In the genomic region with DNA sequence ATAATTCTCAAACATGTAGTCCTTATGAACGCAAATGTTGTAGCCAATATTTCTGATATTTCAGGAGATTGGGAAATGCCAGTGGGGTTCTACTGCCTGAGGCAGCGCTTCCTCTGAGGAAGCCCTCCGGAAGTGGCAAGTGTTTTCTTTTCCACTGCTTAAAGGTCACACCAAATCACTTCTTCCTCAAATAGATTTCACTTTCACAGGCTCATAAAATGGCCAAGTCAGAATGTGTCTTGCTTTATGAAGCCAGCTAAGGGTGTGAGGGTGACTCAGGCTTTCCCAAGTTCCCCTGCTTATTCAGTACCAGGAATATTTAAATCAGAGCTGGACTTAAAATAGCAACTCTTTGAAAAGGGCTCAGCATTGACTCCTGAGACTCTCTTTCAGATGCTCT, we compare ENCODE assay signal across 10 cellular contexts.
DNase-seq lines count a peak whose midpoint lies in the region; ATAC-seq and TF ChIP-seq lines count a peak whose summit lies in the region.
"Had no signal": no experiment of that assay in that cellular context is flagged by ENCODE, and none has a peak within 500 bp of the region (broad histone marks: within the 10 kb centered on the region; RNA-seq: fewer than 3 reads in every experiment).

No MANE protein-coding gene starts in this region.

- H3K4me1 ChIP-seq in IMR-90 (ENCODE audit: control insufficient read depth, insufficient read depth, low read length) (peaks cover 13% of the 10 kb centered on the region), skeletal muscle satellite cell (ENCODE audit: control insufficient read depth, insufficient read depth, low read length) (peaks cover 80% of the 10 kb centered on the region)
- H3K4me1 ChIP-seq: pancreas, uterus had no signal

- in situ Hi-C loops in IMR-90 (cut with MboI; ENCODE audit: low sequenced_read_pairs) (no loop called here), brain microvascular endothelial cell (cut with HindIII; ENCODE audit: low pct_ligation_motif_present, low sequenced_read_pairs) (no loop called here), GM13976 (cut with MboI; ENCODE audit: low sequenced_read_pairs, unreplicated experiment) (no loop called here)

- no CpG with 5 or more reads among the region's 3 CpGs for WGBS in IMR-90 (ENCODE audit: extremely low coverage in 2 of 2, insufficient read length in 1 of 2), 2 experiments

- H2AK5ac ChIP-seq in IMR-90 (ENCODE audit: low read depth, low read length), result peak overlapping the region; percentile 25

- DNase-seq in GM12864 (ENCODE audit: low read depth), result peak; percentile 8
- DNase-seq in IMR-90, result peak; percentile 71
- peak; percentile 39 for DNase-seq in brain microvascular endothelial cell
- no peak for DNase-seq in progenitor cell of endocrine pancreas (ENCODE audit: low spot score, unreplicated experiment)
- no peak for DNase-seq in GM13976 (ENCODE audit: low spot score)
- DNase-seq in WERI-Rb-1, result no peak
- DNase-seq: pancreas had no signal

- H3K27ac ChIP-seq in IMR-90 (ENCODE audit: insufficient read depth, low read length), result no peak overlapping the region
- peak overlapping the region; percentile 35 for H3K27ac ChIP-seq in brain microvascular endothelial cell
- H3K27ac ChIP-seq in WERI-Rb-1, result no peak overlapping the region
- H3K27ac ChIP-seq: pancreas, uterus had no signal

- H3K56ac ChIP-seq in IMR-90 (ENCODE audit: extremely low read depth, insufficient read depth, low read length), result no peak overlapping the region

- TF ChIP-seq RAD21 in IMR-90 (IDR thresholded peaks at IDR 0.05; ENCODE audit: low read length), result no peak

- H3K4me2 ChIP-seq in IMR-90 (ENCODE audit: low read depth, low read length), result no peak overlapping the region
- H3K4me2 ChIP-seq in skeletal muscle satellite cell (ENCODE audit: low read length), result no peak overlapping the region

- TF ChIP-seq CTCF in GM12864 (IDR thresholded peaks at IDR 0.05; ENCODE audit: low read depth, low read length, missing control alignments) (no peak), IMR-90 (conservative IDR thresholded peaks at IDR 0.05; ENCODE audit: low read depth, low read length) (no peak), brain microvascular endothelial cell (IDR thresholded peaks at IDR 0.05; ENCODE audit: low read depth, low read length, missing control alignments) (no peak), progenitor cell of endocrine pancreas (IDR thresholded peaks at IDR 0.05; ENCODE audit: unreplicated experiment) (no peak), GM13976 (IDR thresholded peaks at IDR 0.05; ENCODE audit: borderline replicate concordance, control extremely low read depth, extremely low read depth, insufficient read depth, missing control alignments) (no peak), WERI-Rb-1 (IDR thresholded peaks at IDR 0.05; ENCODE audit: low read depth, low read length) (no peak)

- CTCF ChIA-PET in IMR-90 (lab: Yijun Ruan, JAX), result interaction anchor here (0.6 kb wide), 1 partner anchor 130 kb away, joined by 5 read pairs; no protein-coding TSS in a partner anchor

- H3K9me3 Mint-ChIP-seq in progenitor cell of endocrine pancreas (ENCODE audit: low read depth), result peaks cover 16% of the 10 kb centered on the region

- no peak for TF ChIP-seq POLR2A in IMR-90 (IDR thresholded peaks at IDR 0.05; ENCODE audit: low read depth, low read length)

- no peaks in the 10 kb centered on the region for H3K27me3 Mint-ChIP-seq in progenitor cell of endocrine pancreas
- H3K27me3 Mint-ChIP-seq: IgD-negative memory B cell had no signal

- H3K14ac ChIP-seq in IMR-90 (replicated peaks; ENCODE audit: low read depth, low read length), result peak overlapping the region; percentile 85; the same call in 1 of the 2 replicates

- no peak overlapping the region; the same call in 1 of the 2 replicates for H3K18ac ChIP-seq in IMR-90 (ENCODE audit: low read depth, low read length)

- H4K5ac ChIP-seq in IMR-90 (ENCODE audit: low read depth, low read length), result peak overlapping the region; percentile 24; the same call in 1 of the 2 replicates

- H3K9me1 ChIP-seq in IMR-90 (ENCODE audit: insufficient read depth, low read length), result no peaks in the 10 kb centered on the region

- H2BK20ac ChIP-seq in IMR-90 (ENCODE audit: low read depth, low read length), result peak overlapping the region; percentile 88

- H2BK15ac ChIP-seq in IMR-90 (ENCODE audit: low read depth, low read length), result peak overlapping the region; percentile 59; the same call in 1 of the 3 replicates

- ATAC-seq in IMR-90 (ENCODE audit: low read depth), result no peak

- H3K4me1 Mint-ChIP-seq in progenitor cell of endocrine pancreas (ENCODE audit: low read depth), result no peaks in the 10 kb centered on the region

- no peak overlapping the region for H2AK9ac ChIP-seq in IMR-90 (replicated peaks; ENCODE audit: low read depth, low read length, poor library complexity)

- peak overlapping the region; percentile 85 for H2BK120ac ChIP-seq in IMR-90 (ENCODE audit: low read depth, low read length)

- H2AFZ ChIP-seq in IMR-90 (replicated peaks; ENCODE audit: low read length, poor library complexity), result no peak overlapping the region

- peak overlapping the region; percentile 53 for H4K91ac ChIP-seq in IMR-90 (ENCODE audit: insufficient read depth, low read depth, low read length)

- H4K8ac ChIP-seq in IMR-90 (ENCODE audit: low read depth in 2 of 2, low read length in 2 of 2), result peak overlapping the region; percentile 76 to 84

- H3K36me3 ChIP-seq in IMR-90 (ENCODE audit: control insufficient read depth, insufficient read depth, low read length) (no peaks in the 10 kb centered on the region), brain microvascular endothelial cell (replicated peaks) (no peaks in the 10 kb centered on the region), skeletal muscle satellite cell (ENCODE audit: insufficient read depth, low read length) (no peaks in the 10 kb centered on the region), WERI-Rb-1 (no peaks in the 10 kb centered on the region)
- H3K36me3 ChIP-seq: pancreas, uterus had no signal

- intact Hi-C loops in IMR-90 (cut with micrococcal nuclease), result no loop called here

- POLR2A ChIA-PET in IMR-90 (lab: Charles Lee; ENCODE audit: unreplicated experiment), result no interaction called here

- H3K9ac ChIP-seq in IMR-90 (ENCODE audit: low read depth, low read length), result no peak overlapping the region
- H3K9ac ChIP-seq in skeletal muscle satellite cell (ENCODE audit: low read depth, low read length), result peak overlapping the region; percentile 63

- H4K20me1 ChIP-seq in IMR-90 (ENCODE audit: insufficient read depth, low read length), result no peaks in the 10 kb centered on the region

- H3K23ac ChIP-seq in IMR-90 (ENCODE audit: low read depth, low read length), result peak overlapping the region; percentile 17; the same call in 1 of the 2 replicates

- H3K9me3 ChIP-seq in IMR-90 (ENCODE audit: control insufficient read depth, insufficient read depth, low read length) (no peaks in the 10 kb centered on the region), skeletal muscle satellite cell (replicated peaks; ENCODE audit: low read length) (no peaks in the 10 kb centered on the region), WERI-Rb-1 (ENCODE audit: severe bottlenecking) (no peaks in the 10 kb centered on the region)
- H3K9me3 ChIP-seq: pancreas, uterus had no signal

- dilution Hi-C loops in IMR-90 (cut with HindIII; ENCODE audit: low sequenced_read_pairs, unreplicated experiment), result no loop called here

- no peak overlapping the region for H3K27ac Mint-ChIP-seq in progenitor cell of endocrine pancreas
- H3K27ac Mint-ChIP-seq: IgD-negative memory B cell had no signal

- BruUV-seq in IMR-90 (replicated peaks; lab: Mats Ljungman, UMichigan), result no TSS peak

- H3K4me3 ChIP-seq in GM12864 (ENCODE audit: low read depth, low read length) (no peak overlapping the region), IMR-90 (ENCODE audit: insufficient read depth, low read depth, low read length) (no peak overlapping the region), brain microvascular endothelial cell (ENCODE audit: low read depth, low read length) (no peak overlapping the region), skeletal muscle satellite cell (ENCODE audit: low read length) (no peak overlapping the region), WERI-Rb-1 (ENCODE audit: low read depth, low read length) (no peak overlapping the region)
- H3K4me3 ChIP-seq: pancreas, uterus had no signal

- H3K79me1 ChIP-seq in IMR-90 (ENCODE audit: low read depth in 1 of 2, low read length in 2 of 2), result peaks cover 4 to 13% of the 10 kb centered on the region in 2 experiments; a peak in 2 of 4 replicates

- H2BK5ac ChIP-seq in IMR-90 (ENCODE audit: low read depth, low read length, poor library complexity, severe bottlenecking), result peak overlapping the region; percentile 81

- peak overlapping the region; percentile 84; the same call in 1 of the 2 replicates for H3K4ac ChIP-seq in IMR-90 (ENCODE audit: low read depth, low read length)

- H3K36me3 Mint-ChIP-seq in progenitor cell of endocrine pancreas (ENCODE audit: insufficient read depth), result no peaks in the 10 kb centered on the region

- H3K27me3 ChIP-seq in IMR-90 (ENCODE audit: control insufficient read depth, insufficient read depth, low read length) (no peaks in the 10 kb centered on the region), brain microvascular endothelial cell (replicated peaks) (no peaks in the 10 kb centered on the region), skeletal muscle satellite cell (ENCODE audit: control insufficient read depth, insufficient read depth, low read length) (no peaks in the 10 kb centered on the region), WERI-Rb-1 (ENCODE audit: insufficient read depth, low read depth, severe bottlenecking) (peaks cover 2% of the 10 kb centered on the region)
- H3K27me3 ChIP-seq: pancreas, uterus had no signal

- H3K4me3 Mint-ChIP-seq in progenitor cell of endocrine pancreas (ENCODE audit: low read depth), result no peak overlapping the region

TF ChIP-seq in IMR-90, 13 proteins besides CTCF, POLR2A, EP300 and RAD21 (continues in another document):
- TF ChIP-seq, protein P1, sequence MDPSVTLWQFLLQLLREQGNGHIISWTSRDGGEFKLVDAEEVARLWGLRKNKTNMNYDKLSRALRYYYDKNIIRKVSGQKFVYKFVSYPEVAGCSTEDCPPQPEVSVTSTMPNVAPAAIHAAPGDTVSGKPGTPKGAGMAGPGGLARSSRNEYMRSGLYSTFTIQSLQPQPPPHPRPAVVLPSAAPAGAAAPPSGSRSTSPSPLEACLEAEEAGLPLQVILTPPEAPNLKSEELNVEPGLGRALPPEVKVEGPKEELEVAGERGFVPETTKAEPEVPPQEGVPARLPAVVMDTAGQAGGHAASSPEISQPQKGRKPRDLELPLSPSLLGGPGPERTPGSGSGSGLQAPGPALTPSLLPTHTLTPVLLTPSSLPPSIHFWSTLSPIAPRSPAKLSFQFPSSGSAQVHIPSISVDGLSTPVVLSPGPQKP (IDR thresholded peaks at IDR 0.05; ENCODE audit: borderline replicate concordance, low read depth, low read length), result no peak
- TF ChIP-seq CEBPB (IDR thresholded peaks at IDR 0.05; ENCODE audit: low read depth, low read length) (no peak), NFE2L2 (IDR thresholded peaks at IDR 0.05; ENCODE audit: low read depth, low read length) (peak; percentile 49; the same call in 1 of the 2 replicates)

Comparison
In these comparisons a context has a peak if more than half of its experiments do, and no peak if none do; other contexts are left out.
1. DNase-seq: peak in GM12864 (single experiment), IMR-90 (single experiment) and brain microvascular endothelial cell (single experiment); none in progenitor cell of endocrine pancreas (single experiment), GM13976 (single experiment) and WERI-Rb-1 (single experiment).